ENCODE assay signal across 1 cellular context in the genomic region with DNA sequence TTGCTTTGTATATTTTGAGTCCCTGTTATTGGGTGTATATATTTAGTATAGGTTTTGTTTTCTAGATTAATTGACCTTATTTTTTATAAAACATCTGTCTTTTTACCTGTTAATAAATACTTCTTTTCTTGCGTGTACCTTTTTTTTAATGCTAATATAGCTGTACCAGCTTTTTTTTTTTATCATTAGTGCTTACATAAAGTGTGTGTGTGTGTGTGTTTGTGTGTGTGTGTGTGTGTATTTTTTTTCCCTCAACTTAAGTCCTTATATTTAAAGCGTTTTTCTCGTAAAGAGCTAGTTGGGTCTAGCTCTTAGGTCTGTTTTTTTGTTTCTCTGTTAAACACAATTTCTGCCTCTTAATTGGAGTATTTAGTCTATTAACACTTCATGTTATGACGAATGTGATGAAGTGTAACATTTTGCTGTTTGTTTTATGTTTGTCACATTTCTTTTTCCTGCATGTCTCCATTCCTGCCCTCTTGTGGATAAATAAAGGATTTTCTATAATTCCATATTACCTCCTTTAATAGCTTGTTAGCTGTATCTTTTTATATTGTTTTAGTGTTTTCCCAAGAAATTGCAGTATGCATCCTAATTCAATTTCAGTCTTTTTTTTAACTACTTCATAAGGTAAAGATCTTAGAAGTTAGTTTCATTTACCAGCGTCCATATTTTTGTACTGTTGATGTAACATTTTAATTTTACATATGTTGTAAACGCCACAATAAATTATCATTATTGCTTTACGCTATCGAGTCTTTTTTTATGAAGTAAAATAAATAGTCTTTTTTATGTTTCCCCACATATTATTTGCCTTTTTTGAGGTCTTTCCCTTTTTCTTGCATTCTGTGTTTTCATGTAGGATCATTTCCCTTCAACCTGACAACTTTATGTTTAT.
TF ChIP-seq lines count a peak whose summit lies in the region.

No MANE protein-coding gene starts in this region.

TF ChIP-seq in endothelial cell of umbilical vein, 7 proteins besides CTCF, POLR2A, EP300 and RAD21:
- TF ChIP-seq MYC (IDR thresholded peaks at IDR 0.05; ENCODE audit: low read depth, low read length) (no peak), EZH2 (IDR thresholded peaks at IDR 0.05; ENCODE audit: borderline replicate concordance, low read depth, low read length, severe bottlenecking) (no peak), MAX (IDR thresholded peaks at IDR 0.05; ENCODE audit: insufficient read depth, insufficient read length) (no peak), GATA2 (IDR thresholded peaks at IDR 0.05; ENCODE audit: insufficient read depth, insufficient read length, low read depth, low read length) (no peak), JUN (IDR thresholded peaks at IDR 0.05; ENCODE audit: borderline replicate concordance, insufficient read depth, insufficient read length, low read depth) (no peak), POLR2AphosphoS5 (IDR thresholded peaks at IDR 0.05; ENCODE audit: insufficient read depth, low read depth, low read length) (no peak), FOS (IDR thresholded peaks at IDR 0.05; ENCODE audit: borderline replicate concordance, insufficient read depth, low read length) (no peak)
